ENCODE assay signal across 8 cellular contexts in the genomic region with DNA sequence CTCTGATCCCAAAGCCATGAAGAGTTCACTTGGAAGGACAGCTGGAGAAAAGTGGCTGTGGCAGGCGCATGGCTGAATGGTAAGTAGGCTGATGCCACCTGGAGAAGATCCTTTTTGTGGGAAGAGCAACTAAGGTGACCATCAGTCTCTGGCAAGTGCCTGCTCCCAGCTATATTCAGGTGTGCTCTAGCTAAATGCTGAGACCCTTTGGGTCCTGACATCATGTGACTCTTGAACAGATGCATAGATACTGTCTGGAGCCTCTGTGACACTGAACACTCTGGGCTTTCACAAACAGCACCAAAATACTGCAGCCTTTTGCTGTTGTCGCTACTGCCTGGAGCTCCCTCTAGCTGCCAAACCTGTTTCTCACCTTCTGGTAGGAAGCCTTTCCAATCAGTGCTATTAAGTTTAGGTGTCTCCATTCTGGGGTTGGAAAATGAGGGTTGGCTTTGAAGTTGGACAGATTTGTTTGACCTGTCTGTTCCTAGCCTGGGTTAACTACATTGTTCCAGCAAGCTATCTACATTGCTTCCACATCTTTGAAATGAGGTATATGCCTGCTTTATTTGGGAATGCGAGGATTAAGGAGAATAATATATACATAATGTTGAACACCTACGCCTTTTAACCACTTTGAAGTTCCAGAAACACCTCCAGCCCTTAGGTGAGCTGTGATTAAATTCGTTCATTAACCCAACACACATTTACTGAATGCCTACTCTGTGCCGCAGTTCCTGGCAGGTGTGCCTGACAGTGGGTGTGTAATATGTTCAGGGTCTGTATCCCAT. TPM values are rescaled to one million over a fixed set of nuclear protein-coding genes. Genes with fewer than 3 reads are reported as not detected.
DNase-seq lines count a peak whose midpoint lies in the region; ATAC-seq and TF ChIP-seq lines count a peak whose summit lies in the region.

No MANE protein-coding gene starts in this region.

- no peak overlapping the region for H3K4me2 ChIP-seq in DND-41 (ENCODE audit: insufficient read depth, low read length)

- peak; percentile 64 for DNase-seq in DND-41
- DNase-seq in Panc1 (ENCODE audit: low read depth, low spot score) = peak; percentile 60
- DNase-seq in amniotic epithelial cell (ENCODE audit: low read depth) = peak; percentile 37
- no peak for DNase-seq in left lung
- no peak for DNase-seq in tibial nerve (ENCODE audit: low spot score in 2 of 2)
- DNase-seq in medulla oblongata (ENCODE audit: extremely low spot score) = no peak

- intact Hi-C loops in Panc1 (cut with micrococcal nuclease; ENCODE audit: unreplicated experiment) = no loop called here
- intact Hi-C loops in left lung (cut with DNase I) = no loop called here

- no TSS peak for BruUV-seq in Panc1 (replicated peaks; lab: Mats Ljungman, UMichigan)

- in situ Hi-C loops in Panc1 (cut with HindIII; ENCODE audit: low pct_unique_long_range_greater_than_20kb, low sequenced_read_pairs) = loop anchor here (10.0 kb wide), 1 partner anchor 55 kb away; a partner anchor contains a TSS

- H3K4me1 ChIP-seq in DND-41 (ENCODE audit: insufficient read depth, low read length) (peaks cover 8% of the 10 kb centered on the region), Panc1 (ENCODE audit: control insufficient read depth, insufficient read depth, low read length) (no peaks in the 10 kb centered on the region), left lung (peaks cover 8 to 24% of the 10 kb centered on the region in 2 donors), tibial nerve (peaks cover 0 to 30% (median 7%) of the 10 kb centered on the region in 4 donors)

- H3K27ac ChIP-seq in DND-41 (ENCODE audit: low read length) (no peak overlapping the region), Panc1 (ENCODE audit: low read length) (no peak overlapping the region), left lung (no peak overlapping the region), tibial nerve (no peak overlapping the region)

- H3K4me3 Mint-ChIP-seq in IgD-negative memory B cell = peak overlapping the region; percentile 4 to 77 (median 49)

- H3K9me3 ChIP-seq in DND-41 (ENCODE audit: insufficient read depth, low read length, severe bottlenecking) (no peaks in the 10 kb centered on the region), Panc1 (ENCODE audit: control insufficient read depth, insufficient read depth, low read depth, low read length) (no peaks in the 10 kb centered on the region), left lung (no peaks in the 10 kb centered on the region), tibial nerve (no peaks in the 10 kb centered on the region)

- CTCF ChIA-PET in Panc1 (lab: Charles Lee) = interaction anchor here (0.6 to 0.8 kb wide), 2 partner anchors 12 to 13 kb away, joined by 3 read pairs; no protein-coding TSS in a partner anchor

- H3K9me3 Mint-ChIP-seq in IgD-negative memory B cell = peaks cover 0 to 3% (median 0%) of the 10 kb centered on the region in 3 donors

- H3K27me3 ChIP-seq in DND-41 (ENCODE audit: insufficient read depth, low read length, poor library complexity) (peaks cover 5% of the 10 kb centered on the region), Panc1 (ENCODE audit: control insufficient read depth, insufficient read depth, low read length) (peaks cover 29% of the 10 kb centered on the region), left lung (peaks cover 59 to 96% of the 10 kb centered on the region in 2 donors), tibial nerve (peaks cover 5 to 90% of the 10 kb centered on the region in 2 donors)

- TF ChIP-seq EP300 in tibial nerve (IDR thresholded peaks at IDR 0.05) = no peak

- peaks cover 27% of the 10 kb centered on the region for H3K27me3 Mint-ChIP-seq in IgD-negative memory B cell

- 0 out of 2 replicates have a peak overlapping the region, but pooled peaks have one; percentile 8 for H2AFZ ChIP-seq in DND-41 (ENCODE audit: low read depth, low read length)

- peaks cover 4 to 27% (median 19%) of the 10 kb centered on the region in 3 donors for H3K4me1 Mint-ChIP-seq in IgD-negative memory B cell

- H3K36me3 ChIP-seq in DND-41 (ENCODE audit: insufficient read depth, low read length) = no peaks in the 10 kb centered on the region
- no peaks in the 10 kb centered on the region for H3K36me3 ChIP-seq in Panc1 (ENCODE audit: control insufficient read depth, insufficient read depth, low read length)
- no peaks in the 10 kb centered on the region for H3K36me3 ChIP-seq in left lung
- H3K36me3 ChIP-seq in tibial nerve = no peaks in the 10 kb centered on the region

- no peak overlapping the region for H3K9ac ChIP-seq in DND-41 (ENCODE audit: low read depth, low read length)

- H4K20me1 ChIP-seq in DND-41 (ENCODE audit: insufficient read depth, low read length) = no peaks in the 10 kb centered on the region

- ATAC-seq in DND-41 (ENCODE audit: insufficient read depth, low read depth) (peak; percentile 66), Panc1 (peak; percentile 50; the same call in 1 of the 2 replicates), left lung (peak; percentile 51), GM21515 (IDR thresholded peaks at IDR 0.05; ENCODE audit: unreplicated experiment) (no peak)

- POLR2A ChIA-PET in Panc1 (lab: Charles Lee) = no interaction called here

- no peaks in the 10 kb centered on the region for H3K36me3 Mint-ChIP-seq in IgD-negative memory B cell

- no peaks in the 10 kb centered on the region for H3K79me2 ChIP-seq in DND-41 (ENCODE audit: insufficient read depth, low read length)

- H3K27ac Mint-ChIP-seq in IgD-negative memory B cell = peak overlapping the region; percentile 60 to 89 (median 86)

- 55 to 58% methylated on average over 6 of the region's 6 CpGs for WGBS in tibial nerve, 2 donors

- H3K4me3 ChIP-seq in DND-41 (ENCODE audit: low read depth in 1 of 2, low read length in 2 of 2) (no peak overlapping the region), Panc1 (ENCODE audit: low read depth in 2 of 2, low read length in 2 of 2) (no peak overlapping the region), left lung (no peak overlapping the region), tibial nerve (no peak overlapping the region)

- TF ChIP-seq CTCF in DND-41 (IDR thresholded peaks at IDR 0.05; ENCODE audit: borderline replicate concordance, extremely low read depth, low read length, poor library complexity, severe bottlenecking) (peak; percentile 85), Panc1 (IDR thresholded peaks at IDR 0.05) (peak; percentile 92), left lung (IDR thresholded peaks at IDR 0.05) (peak; percentile 24 to 28), tibial nerve (IDR thresholded peaks at IDR 0.05) (peak in 2 of 5 experiments; percentile 7 to 40)

- TF ChIP-seq POLR2A in tibial nerve (IDR thresholded peaks at IDR 0.05) = no peak

RNA-seq across cellular contexts. Expression of a gene that starts 3.1 kb away (rescaled TPM):
- 0.26 TPM for polyA plus RNA-seq in IgD-negative memory B cell
- 0.08 TPM for total RNA-seq in Panc1 (2021; ENCODE audit: unreplicated experiment)
- 0.42 TPM for polyA plus RNA-seq in Panc1 (2012; ENCODE audit: insufficient read length)
- total RNA-seq in left lung = not detected
- not detected for total RNA-seq in tibial nerve

RNA-seq across cellular contexts. Expression of a gene that starts 6.0 kb away (rescaled TPM):
- polyA plus RNA-seq in IgD-negative memory B cell = 3.8 TPM
- 6.5 TPM for total RNA-seq in Panc1 (2021; ENCODE audit: unreplicated experiment)
- 7.4 TPM for polyA plus RNA-seq in Panc1 (2012; ENCODE audit: insufficient read length)
- 1 to 10 TPM; 2.4 to 3.5 TPM for total RNA-seq in left lung
- 10 to 100 TPM in 1 of 4 donors, 1 to 10 TPM in 2, under 1 TPM in 1; 0.84 to 13.9 (median 4.4) TPM for total RNA-seq in tibial nerve

RNA-seq across cellular contexts. Expression of a gene that starts 56.1 kb away (rescaled TPM):
- 242 TPM for polyA plus RNA-seq in IgD-negative memory B cell
- 426 TPM for total RNA-seq in Panc1 (2021; ENCODE audit: unreplicated experiment)
- polyA plus RNA-seq in Panc1 (2012; ENCODE audit: insufficient read length) = 330 TPM
- 100 to 1,000 TPM; 177 to 226 TPM for total RNA-seq in left lung
- total RNA-seq in tibial nerve = 100 to 1,000 TPM; 194 to 245 (median 212) TPM

RNA-seq across cellular contexts. Expression of a gene that starts 57.2 kb away (rescaled TPM):
- 12.4 TPM for polyA plus RNA-seq in IgD-negative memory B cell
- total RNA-seq in Panc1 (2021; ENCODE audit: unreplicated experiment) (18.6 TPM), left lung (10 to 100 TPM; 23.1 to 23.3 TPM), tibial nerve (10 to 100 TPM; 14.4 to 31.5 (median 21.5) TPM)
- polyA plus RNA-seq in Panc1 (2012; ENCODE audit: insufficient read length) = 12.1 TPM

Comparison
In these comparisons a context has a peak if more than half of its experiments do, and no peak if none do; other contexts are left out.
1. DNase-seq: peak in DND-41 (single experiment), Panc1 (single experiment) and amniotic epithelial cell (single experiment); none in left lung (0 of 2), tibial nerve (0 of 2) and medulla oblongata (single experiment).